23 cellular contexts compared by ENCODE assay signal in genomic region chr15:68289621-68290352, GRCh38. TPM values are rescaled to one million over a fixed set of nuclear protein-coding genes. Genes with fewer than 3 reads are reported as not detected.
DNase-seq lines count a peak whose midpoint lies in the region; ATAC-seq and TF ChIP-seq lines count a peak whose summit lies in the region.
"Had no signal": no experiment of that assay in that cellular context is flagged by ENCODE, and none has a peak within 500 bp of the region (broad histone marks: within the 10 kb centered on the region; RNA-seq: fewer than 3 reads in every experiment).

No MANE protein-coding gene starts in this region.

- H3K4me1 ChIP-seq in mammary epithelial cell (ENCODE audit: insufficient read depth, low read length): peaks cover 32% of the 10 kb centered on the region
- H3K4me1 ChIP-seq in right lobe of liver: peaks cover 0 to 38% (median 3%) of the 10 kb centered on the region in 4 donors
- H3K4me1 ChIP-seq in SK-N-SH (ENCODE audit: control insufficient read depth in 1 of 2, insufficient read depth in 2 of 2, low read depth in 1 of 2, low read length in 1 of 2): peaks cover 4 to 5% of the 10 kb centered on the region in 2 experiments; a peak in 3 of 4 replicates
- H3K4me1 ChIP-seq: prostate gland, testis had no signal

- H3K27ac ChIP-seq in mammary epithelial cell (ENCODE audit: insufficient read depth, low read depth, low read length): no peak overlapping the region
- H3K27ac ChIP-seq in right lobe of liver: peak overlapping the region in 1 of 3 donors; percentile 33
- H3K27ac ChIP-seq in SK-N-SH (ENCODE audit: low read depth in 2 of 2, low read length in 1 of 2): no peak overlapping the region
- H3K27ac ChIP-seq: body of pancreas, prostate gland, testis had no signal

- TF ChIP-seq CTCF in mammary epithelial cell (conservative IDR thresholded peaks at IDR 0.05 in 1 of 2, IDR thresholded peaks at IDR 0.05 in 1 of 2; ENCODE audit: extremely low read depth in 1 of 2, insufficient read depth in 1 of 2, low read depth in 1 of 2, low read length in 2 of 2) (no peak), right lobe of liver (IDR thresholded peaks at IDR 0.05) (no peak), SK-N-SH (IDR thresholded peaks at IDR 0.05) (no peak)

- H3K36me3 ChIP-seq in mammary epithelial cell (ENCODE audit: insufficient read depth, low read length) (peaks cover 24% of the 10 kb centered on the region), right lobe of liver (peaks cover 0 to 19% (median 11%) of the 10 kb centered on the region in 4 donors), SK-N-SH (replicated peaks in 1 of 2; ENCODE audit: control insufficient read depth in 1 of 2, insufficient read depth in 2 of 2, low read length in 1 of 2) (peaks cover 50 to 52% of the 10 kb centered on the region in 2 experiments)
- H3K36me3 ChIP-seq: prostate gland had no signal

- no peak for TF ChIP-seq POLR2A in right lobe of liver (IDR thresholded peaks at IDR 0.05)

- dilution Hi-C loops in mammary epithelial cell (cut with HindIII; ENCODE audit: low sequenced_read_pairs): loop anchor here (5.0 kb wide), 1 partner anchor 68 kb away; no protein-coding TSS in a partner anchor

- H3K79me2 ChIP-seq in mammary epithelial cell (ENCODE audit: insufficient read depth, low read length): peaks cover 99% of the 10 kb centered on the region
- H3K79me2 ChIP-seq in SK-N-SH (ENCODE audit: insufficient read depth): peaks cover 100% of the 10 kb centered on the region

- H3K27me3 ChIP-seq in mammary epithelial cell (ENCODE audit: insufficient read depth, low read length) (no peaks in the 10 kb centered on the region), right lobe of liver (no peaks in the 10 kb centered on the region), SK-N-SH (ENCODE audit: insufficient read depth) (no peaks in the 10 kb centered on the region)
- H3K27me3 ChIP-seq: body of pancreas, neutrophil, testis had no signal

- 92% methylated on average over 14 of the region's 14 CpGs for WGBS in mammary epithelial cell (ENCODE audit: low coverage, missing lambda C conversion rate)
- 60% methylated on average over 11 of the region's 14 CpGs for WGBS in right lobe of liver (ENCODE audit: insufficient coverage, low coverage, low lambda C conversion rate, missing lambda C conversion rate)
- WGBS in SK-N-SH (ENCODE audit: low lambda C conversion rate): 92% methylated on average over 14 of the region's 14 CpGs

- H4K20me1 ChIP-seq in mammary epithelial cell (ENCODE audit: insufficient read depth, low read length) (no peaks in the 10 kb centered on the region), SK-N-SH (ENCODE audit: insufficient read depth) (peaks cover 85% of the 10 kb centered on the region)

- no peak overlapping the region for H3K4me3 ChIP-seq in mammary epithelial cell (replicated peaks in 1 of 3; ENCODE audit: insufficient read depth in 1 of 3, low read depth in 2 of 3, low read length in 3 of 3)
- H3K4me3 ChIP-seq in right lobe of liver: no peak overlapping the region
- H3K4me3 ChIP-seq in SK-N-SH (ENCODE audit: low read depth in 2 of 2, low read length in 1 of 2): no peak overlapping the region
- H3K4me3 ChIP-seq: body of pancreas, prostate gland, testis had no signal

- ATAC-seq in Right ventricle myocardium superior (ENCODE audit: poor library complexity) (peak; percentile 67), left cardiac atrium (no peak), right lobe of liver (peak; percentile 21 to 79 (median 41)), GM19463 (IDR thresholded peaks at IDR 0.05; ENCODE audit: unreplicated experiment) (no peak)
- ATAC-seq: activated CD4-positive, CD25-positive, alpha-beta regulatory T cell treated with anti-CD3 and anti-CD28 coated beads, Interleukin-2, amount 50 U/mL, for 24 hours; body of pancreas had no signal

- H2AFZ ChIP-seq in mammary epithelial cell (ENCODE audit: low read depth, low read length) (no peak overlapping the region), SK-N-SH (ENCODE audit: low read depth) (no peak overlapping the region)

- intact Hi-C loops in Right ventricle myocardium superior (cut with DNase I): no loop called here
- intact Hi-C loops in left cardiac atrium (cut with DNase I): no loop called here
- intact Hi-C loops in mammary epithelial cell (cut with micrococcal nuclease): no loop called here
- intact Hi-C loops in right lobe of liver (cut with DNase I): no loop called here

- H3K4me2 ChIP-seq in mammary epithelial cell (ENCODE audit: insufficient read depth, low read depth, low read length) (peak overlapping the region; percentile 59), SK-N-SH (no peak overlapping the region)

- in situ Hi-C loops in mammary epithelial cell (cut with MboI; ENCODE audit: low sequenced_read_pairs in 2 of 2): loop anchor here in 1 of 2 donors (10.0 kb wide), 1 partner anchor 45 kb away; no protein-coding TSS in a partner anchor

- peaks cover 3% of the 10 kb centered on the region for H3F3A ChIP-seq in SK-N-SH (replicated peaks; ENCODE audit: insufficient read depth)

- CTCF ChIA-PET in mammary epithelial cell (lab: Charles Lee; ENCODE audit: low non-redundant PET): no interaction called here
- CTCF ChIA-PET in SK-N-SH (lab: Yijun Ruan, JAX): interaction anchor here (1.6 to 2.4 kb wide), 3 partner anchors 17 to 260 kb away, joined by 5 to 17 read pairs (median 5); no protein-coding TSS in a partner anchor

- H3K9ac ChIP-seq in mammary epithelial cell (ENCODE audit: insufficient read depth, low read length): no peak overlapping the region
- H3K9ac ChIP-seq in SK-N-SH: no peak overlapping the region

- no peaks in the 10 kb centered on the region for H3K9me3 ChIP-seq in mammary epithelial cell (replicated peaks; ENCODE audit: insufficient read depth, low read length)
- no peaks in the 10 kb centered on the region for H3K9me3 ChIP-seq in right lobe of liver
- H3K9me3 ChIP-seq in SK-N-SH: no peaks in the 10 kb centered on the region
- H3K9me3 ChIP-seq: body of pancreas, neutrophil, prostate gland, testis had no signal

- no peak for TF ChIP-seq EP300 in SK-N-SH (IDR thresholded peaks at IDR 0.05; ENCODE audit: borderline replicate concordance in 1 of 2, low read depth in 1 of 2, low read length in 1 of 2)

- H3K9me2 ChIP-seq in SK-N-SH: no peaks in the 10 kb centered on the region

- no TSS peak for BruUV-seq in mammary epithelial cell (replicated peaks; lab: Mats Ljungman, UMichigan)

- POLR2A ChIA-PET in SK-N-SH (lab: Yijun Ruan, JAX): interaction anchor here (1.7 kb wide), 1 partner anchor 12 kb away, joined by 5 read pairs; the partner anchor contains the start of gene FEM1B

- DNase-seq in Right ventricle myocardium superior (no peak), left cardiac atrium (no peak), mammary epithelial cell (no peak), right lobe of liver (no peak), NCI-H526 treated with DMSO at 0.1 percent for 48 hours (lab: John Stamatoyannopoulos, UW) (no peak), SK-N-SH (no peak)
- no peak for DNase-seq in activated CD4-positive, alpha-beta T cell treated with anti-CD3 and anti-CD28 coated beads, Interleukin-2, amount 50 U/mL, for 48 hours
- DNase-seq: activated CD8-positive, alpha-beta memory T cell treated with anti-CD3 and anti-CD28 coated beads for 24 hours; activated gamma-delta T cell; body of pancreas; COR-L47; DMS53; H7; NCI-H1105 treated with DMSO at 0.1 percent for 48 hours; NCI-H2029 treated with DMSO at 0.1 percent for 48 hours; NCI-H226; RPMI8226; stimulated activated naive CD4-positive, alpha-beta T cell treated with Interleukin-2 at 50 U/mL for 16 hours; testis had no signal

- TF ChIP-seq RAD21 in SK-N-SH (IDR thresholded peaks at IDR 0.05; ENCODE audit: low read length): no peak

TF ChIP-seq in SK-N-SH, 30 proteins besides CTCF, POLR2A, EP300 and RAD21:
- TF ChIP-seq EZH2phosphoT487 (IDR thresholded peaks at IDR 0.05; ENCODE audit: borderline replicate concordance, low read depth) (no peak), RFX5 (IDR thresholded peaks at IDR 0.05; ENCODE audit: low read length) (no peak), TAF1 (IDR thresholded peaks at IDR 0.05; ENCODE audit: borderline replicate concordance, low read depth, low read length) (no peak), FOSL2 (IDR thresholded peaks at IDR 0.05; ENCODE audit: borderline replicate concordance, low read depth) (no peak), TEAD4 (IDR thresholded peaks at IDR 0.05; ENCODE audit: borderline replicate concordance, insufficient read depth) (no peak), FOXM1 (IDR thresholded peaks at IDR 0.05; ENCODE audit: low read depth) (no peak), ELF1 (IDR thresholded peaks at IDR 0.05) (no peak), GATA2 (CRISPR knock-in tag; IDR thresholded peaks at IDR 0.05) (no peak), USF1 (IDR thresholded peaks at IDR 0.05; ENCODE audit: borderline replicate concordance, low read depth) (no peak)
- TF ChIP-seq, protein P1, sequence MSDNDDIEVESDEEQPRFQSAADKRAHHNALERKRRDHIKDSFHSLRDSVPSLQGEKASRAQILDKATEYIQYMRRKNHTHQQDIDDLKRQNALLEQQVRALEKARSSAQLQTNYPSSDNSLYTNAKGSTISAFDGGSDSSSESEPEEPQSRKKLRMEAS (IDR thresholded peaks at IDR 0.05; ENCODE audit: low read depth): no peak
TF ChIP-seq in SK-N-SH: peak in this region for 0.

RNA-seq across cellular contexts. Expression of gene FEM1B, which starts 12.2 kb away (rescaled TPM):
- total RNA-seq in Right ventricle myocardium superior (40.8 TPM), left cardiac atrium (10 to 100 TPM; 41.1 to 69.7 TPM), mammary epithelial cell (100 to 1,000 TPM in 1 of 2 donors, 10 to 100 TPM in 1; 86.6 to 105 TPM), right lobe of liver (10 to 100 TPM; 17.7 to 28.3 (median 23.1) TPM)
- polyA plus RNA-seq in mammary epithelial cell (51.5 TPM), SK-N-SH (2012; rRNA removed) (14.0 and 22.2 TPM in 2 replicates)
- 81.8 TPM for polyA minus RNA-seq in mammary epithelial cell
- polyA plus RNA-seq in SK-N-SH (2012; cell fraction: cytosol; rRNA removed): 10.7 and 15.3 TPM in 2 replicates
- polyA plus RNA-seq in SK-N-SH (2012; cell fraction: nucleus; rRNA removed): 9.5 and 18.5 TPM in 2 replicates

Comparison
In these comparisons a context has a peak if more than half of its experiments do, and no peak if none do; other contexts are left out.
1. ATAC-seq: peak in Right ventricle myocardium superior (single experiment) and right lobe of liver (4 of 4); none in left cardiac atrium (0 of 2) and GM19463 (single experiment).